ENCODE assay signal across 28 cellular contexts in genomic region chr3:123821920-123822319, GRCh38.
"Had no signal": no experiment of that assay in that cellular context is flagged by ENCODE, and none has a peak within 500 bp of the region (broad histone marks: within the 10 kb centered on the region; RNA-seq: fewer than 3 reads in every experiment).

No MANE protein-coding gene starts in this region.

- H3K79me2 ChIP-seq: parathyroid adenoma had no signal

- DNase-seq: dermis blood vessel endothelial cell; effector memory CD4-positive, alpha-beta T cell; esophagus squamous epithelium; foreskin melanocyte; glutamatergic neuron; heart right ventricle; hippocampal formation; left cardiac atrium; left lung; mesenchymal stem cell; mucosa of descending colon; naive B cell; stimulated activated CD4-positive, alpha-beta T cell treated with anti-CD3 and anti-CD28 coated beads, Interleukin-12 subunit alpha, Interleukin-12 subunit beta, amount 100 ng/mL, for 4 hours; stimulated activated CD4-positive, alpha-beta T cell treated with anti-CD3 and anti-CD28 coated beads, Interleukin-1b, Interleukin-23, amount 100 ng/mL, for 48 hours; stimulated activated CD4-positive, alpha-beta T cell treated with anti-CD3 and anti-CD28 coated beads, Interleukin-4, amount 100 ng/mL, for 1 hour; stimulated activated CD8-positive, alpha-beta memory T cell treated with anti-CD3 and anti-CD28 coated beads, Interleukin-4, amount 100 ng/mL, for 48 hours; stimulated activated naive CD4-positive, alpha-beta T cell; stimulated activated naive CD8-positive, alpha-beta T cell treated with anti-CD3 and anti-CD28 coated beads, Interleukin-15, amount 100 ng/mL, for 72 hours; trophoblast cell had no signal

- H2AFZ ChIP-seq: parathyroid adenoma had no signal

- H3K27me3 ChIP-seq: esophagus squamous epithelium, heart right ventricle, left lung, neutrophil, suprapubic skin, vagina had no signal

- ATAC-seq: heart right ventricle; left cardiac atrium; left lung; mucosa of descending colon; natural killer cell treated with Interleukin-12 subunit alpha and Interleukin-12 subunit beta and Interleukin-15 and Interleukin-18, amount 100 ng/mL, for 72 hours; sciatic nerve; stimulated activated naive CD8-positive, alpha-beta T cell treated with anti-CD3 and anti-CD28 coated beads, Interleukin-15, amount 100 ng/mL, for 72 hours had no signal

- H3K4me2 ChIP-seq: smooth muscle cell had no signal

- H3K4me3 ChIP-seq: esophagus squamous epithelium, heart right ventricle, left lung, mucosa of descending colon, smooth muscle cell, suprapubic skin, vagina had no signal

- H3K27ac ChIP-seq: esophagus squamous epithelium, heart right ventricle, left lung, neutrophil, parathyroid adenoma, suprapubic skin, vagina had no signal

- FAIRE-seq: endothelial cell of umbilical vein, islet of Langerhans had no signal

- H3K9ac ChIP-seq: parathyroid adenoma had no signal

- H3K9me3 ChIP-seq: suprapubic skin, vagina had no signal

- H3K36me3 ChIP-seq: esophagus squamous epithelium, heart right ventricle, left lung, neutrophil, suprapubic skin, vagina had no signal

- H3K4me1 ChIP-seq: left lung, parathyroid adenoma had no signal
